ENCODE assay signal across 1 cellular context in genomic region chr5:70932560-70932959, GRCh38. TPM values are rescaled to one million over a fixed set of nuclear protein-coding genes. Genes with fewer than 3 reads are reported as not detected.
"Had no signal": no experiment of that assay in that cellular context is flagged by ENCODE, and none has a peak within 500 bp of the region (broad histone marks: within the 10 kb centered on the region; RNA-seq: fewer than 3 reads in every experiment).

No MANE protein-coding gene starts in this region.

RNA-seq across cellular contexts. Expression of gene SERF1A, which starts 32.1 kb away (rescaled TPM):
- total RNA-seq: left lobe of liver had no signal
